Comparison of ENCODE assay signal across 1 cellular context in genomic region chr10:120278069-120278468, GRCh38.
A peak's percentile ranks its signal among the peaks of the same experiment; 100 is the strongest.
TF ChIP-seq lines count a peak whose summit lies in the region.

No MANE protein-coding gene starts in this region.

TF ChIP-seq in GM23338, 12 proteins besides CTCF, POLR2A, EP300 and RAD21 (continued from another document):
- peak; percentile 62; the same call in 1 of the 2 replicates for TF ChIP-seq ZNF462 (CRISPR knock-in tag; IDR thresholded peaks at IDR 0.05)
- TF ChIP-seq CREB1 (CRISPR knock-in tag; IDR thresholded peaks at IDR 0.05; ENCODE audit: low read depth): no peak
- no peak for TF ChIP-seq JUNB (IDR thresholded peaks at IDR 0.05; ENCODE audit: unreplicated experiment)
TF ChIP-seq in GM23338: peak in this region for 3.
